Comparison of ENCODE assay signal across 1 cellular context in the genomic region with DNA sequence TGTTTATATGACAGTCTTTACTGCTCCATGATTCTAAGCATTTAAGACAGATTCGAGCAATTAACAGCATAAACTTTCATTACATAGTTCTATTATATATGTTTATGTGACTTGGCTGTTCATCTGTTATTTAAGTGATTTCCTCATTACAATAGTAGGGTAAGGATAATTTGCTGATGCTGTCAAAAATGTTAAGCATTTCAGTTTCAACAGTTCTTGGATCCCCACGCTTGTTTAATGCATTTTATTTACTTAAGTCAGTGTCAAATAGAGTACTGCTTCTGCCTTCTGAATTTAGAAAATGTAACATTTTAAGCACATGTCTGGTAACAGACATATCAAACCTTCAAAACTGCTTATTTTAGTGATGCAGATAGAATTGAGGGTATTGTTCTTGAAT.
TF ChIP-seq lines count a peak whose summit lies in the region.

No MANE protein-coding gene starts in this region.

TF ChIP-seq in WTC11, 78 proteins besides CTCF, POLR2A, EP300 and RAD21 (continued from another document):
- TF ChIP-seq CDX4 (CRISPR knock-in tag; IDR thresholded peaks at IDR 0.05; ENCODE audit: borderline replicate concordance) (no peak), NFE2L1 (CRISPR knock-in tag; IDR thresholded peaks at IDR 0.05) (no peak), ATF1 (CRISPR knock-in tag; IDR thresholded peaks at IDR 0.05) (no peak), NR2C2 (CRISPR knock-in tag; IDR thresholded peaks at IDR 0.05) (no peak), USF1 (CRISPR knock-in tag; IDR thresholded peaks at IDR 0.05) (no peak), FOXP1 (CRISPR knock-in tag; IDR thresholded peaks at IDR 0.05; ENCODE audit: borderline replicate concordance) (no peak), GABPB1 (CRISPR knock-in tag; IDR thresholded peaks at IDR 0.05) (no peak), TEAD4 (CRISPR knock-in tag; IDR thresholded peaks at IDR 0.05) (no peak), EMX1 (CRISPR knock-in tag; IDR thresholded peaks at IDR 0.05) (no peak), AFF4 (CRISPR knock-in tag; IDR thresholded peaks at IDR 0.05; ENCODE audit: borderline replicate concordance) (no peak), IRF1 (CRISPR knock-in tag; IDR thresholded peaks at IDR 0.05) (no peak)
- TF ChIP-seq, protein P1, sequence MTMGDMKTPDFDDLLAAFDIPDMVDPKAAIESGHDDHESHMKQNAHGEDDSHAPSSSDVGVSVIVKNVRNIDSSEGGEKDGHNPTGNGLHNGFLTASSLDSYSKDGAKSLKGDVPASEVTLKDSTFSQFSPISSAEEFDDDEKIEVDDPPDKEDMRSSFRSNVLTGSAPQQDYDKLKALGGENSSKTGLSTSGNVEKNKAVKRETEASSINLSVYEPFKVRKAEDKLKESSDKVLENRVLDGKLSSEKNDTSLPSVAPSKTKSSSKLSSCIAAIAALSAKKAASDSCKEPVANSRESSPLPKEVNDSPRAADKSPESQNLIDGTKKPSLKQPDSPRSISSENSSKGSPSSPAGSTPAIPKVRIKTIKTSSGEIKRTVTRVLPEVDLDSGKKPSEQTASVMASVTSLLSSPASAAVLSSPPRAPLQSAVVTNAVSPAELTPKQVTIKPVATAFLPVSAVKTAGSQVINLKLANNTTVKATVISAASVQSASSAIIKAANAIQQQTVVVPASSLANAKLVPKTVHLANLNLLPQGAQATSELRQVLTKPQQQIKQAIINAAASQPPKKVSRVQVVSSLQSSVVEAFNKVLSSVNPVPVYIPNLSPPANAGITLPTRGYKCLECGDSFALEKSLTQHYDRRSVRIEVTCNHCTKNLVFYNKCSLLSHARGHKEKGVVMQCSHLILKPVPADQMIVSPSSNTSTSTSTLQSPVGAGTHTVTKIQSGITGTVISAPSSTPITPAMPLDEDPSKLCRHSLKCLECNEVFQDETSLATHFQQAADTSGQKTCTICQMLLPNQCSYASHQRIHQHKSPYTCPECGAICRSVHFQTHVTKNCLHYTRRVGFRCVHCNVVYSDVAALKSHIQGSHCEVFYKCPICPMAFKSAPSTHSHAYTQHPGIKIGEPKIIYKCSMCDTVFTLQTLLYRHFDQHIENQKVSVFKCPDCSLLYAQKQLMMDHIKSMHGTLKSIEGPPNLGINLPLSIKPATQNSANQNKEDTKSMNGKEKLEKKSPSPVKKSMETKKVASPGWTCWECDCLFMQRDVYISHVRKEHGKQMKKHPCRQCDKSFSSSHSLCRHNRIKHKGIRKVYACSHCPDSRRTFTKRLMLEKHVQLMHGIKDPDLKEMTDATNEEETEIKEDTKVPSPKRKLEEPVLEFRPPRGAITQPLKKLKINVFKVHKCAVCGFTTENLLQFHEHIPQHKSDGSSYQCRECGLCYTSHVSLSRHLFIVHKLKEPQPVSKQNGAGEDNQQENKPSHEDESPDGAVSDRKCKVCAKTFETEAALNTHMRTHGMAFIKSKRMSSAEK (CRISPR knock-in tag; IDR thresholded peaks at IDR 0.05; ENCODE audit: borderline replicate concordance): no peak
